1 cellular context compared by ENCODE assay signal in genomic region chr20:38987777-38988176, GRCh38.
TF ChIP-seq lines count a peak whose summit lies in the region.

No MANE protein-coding gene starts in this region.

TF ChIP-seq in WTC11, 78 proteins besides CTCF, POLR2A, EP300 and RAD21 (continued from another document):
- TF ChIP-seq ATF6 (CRISPR knock-in tag; IDR thresholded peaks at IDR 0.05) (no peak), PREB (CRISPR knock-in tag; IDR thresholded peaks at IDR 0.05; ENCODE audit: borderline replicate concordance) (no peak), SOX15 (CRISPR knock-in tag; IDR thresholded peaks at IDR 0.05) (no peak)
